Comparison of ENCODE assay signal across 8 cellular contexts in genomic region chr9:89661956-89662717, GRCh38. TPM values are rescaled to one million over a fixed set of nuclear protein-coding genes. Genes with fewer than 3 reads are reported as not detected.
DNase-seq lines count a peak whose midpoint lies in the region; ATAC-seq and TF ChIP-seq lines count a peak whose summit lies in the region.

No MANE protein-coding gene starts in this region.

- H3K27me3 Mint-ChIP-seq in activated T-cell treated with anti-CD3 and anti-CD28 coated beads, Interleukin-2, amount 50 U/mL, for 24 hours: peaks cover 18% of the 10 kb centered on the region

- WGBS in heart left ventricle, 4 donors: 15 to 39% (median 33%) methylated on average over 12 to 21 of the region's 21 CpGs

- intact Hi-C loops in heart left ventricle (cut with DNase I): loop anchor here in 5 of 10 donors (2.0 to 10.0 kb wide), 4 partner anchors 35 to 77 kb away; partner anchors contain the start of gene GADD45G (in 5 of the 5)

- TF ChIP-seq POLR2A in heart left ventricle (IDR thresholded peaks at IDR 0.05): no peak

- in situ Hi-C loops in astrocyte of the cerebellum (cut with HindIII; ENCODE audit: low sequenced_read_pairs): no loop called here

- H3K27ac Mint-ChIP-seq in activated T-cell treated with anti-CD3 and anti-CD28 coated beads, Interleukin-2, amount 50 U/mL, for 24 hours: no peak overlapping the region

- peak; percentile 95 to 98 (median 97) for ATAC-seq in heart left ventricle

- H3K36me3 ChIP-seq in heart left ventricle: no peaks in the 10 kb centered on the region
- H3K36me3 ChIP-seq in osteoblast (ENCODE audit: insufficient read depth, low read length): no peaks in the 10 kb centered on the region

- H3K4me3 ChIP-seq in astrocyte of the cerebellum (ENCODE audit: low read depth, low read length) (peak overlapping the region; percentile 26), heart left ventricle (peak overlapping the region in 10 of 12 donors; percentile 15 to 53 (median 44)), osteoblast (ENCODE audit: insufficient read depth, low read length) (no peak overlapping the region)

- peak overlapping the region; percentile 2 to 83 (median 77) for H3K27ac ChIP-seq in heart left ventricle
- no peak overlapping the region for H3K27ac ChIP-seq in osteoblast (ENCODE audit: low read depth, low read length)

- no peaks in the 10 kb centered on the region for H3K79me2 ChIP-seq in osteoblast (ENCODE audit: insufficient read depth, low read length)

- no peak overlapping the region for H3K4me2 ChIP-seq in osteoblast (ENCODE audit: insufficient read depth, low read length)

- peaks cover 5% of the 10 kb centered on the region for H3K4me1 Mint-ChIP-seq in activated T-cell treated with anti-CD3 and anti-CD28 coated beads, Interleukin-2, amount 50 U/mL, for 24 hours (ENCODE audit: low read depth)

- no peaks in the 10 kb centered on the region for H3K27me3 ChIP-seq in heart left ventricle
- no peaks in the 10 kb centered on the region for H3K27me3 ChIP-seq in osteoblast (ENCODE audit: insufficient read depth, low read length)

- H3K4me3 Mint-ChIP-seq in activated T-cell treated with anti-CD3 and anti-CD28 coated beads, Interleukin-2, amount 50 U/mL, for 24 hours: no peak overlapping the region

- DNase-seq in DMS 273 (lab: John Stamatoyannopoulos, UW; ENCODE audit: unreplicated experiment) (peak; percentile 98), NCI-H2107 treated with DMSO at 0.1 percent for 48 hours (lab: John Stamatoyannopoulos, UW; ENCODE audit: unreplicated experiment) (peak; percentile 96), astrocyte of the cerebellum (ENCODE audit: low read depth) (peak; percentile 89), heart left ventricle (peak; percentile 98 to 99 (median 98)), osteoblast (ENCODE audit: insufficient read length, low spot score, missing footprints) (peak; percentile 89), activated gamma-delta T cell (lab: John Stamatoyannopoulos, UW) (no peak)
- DNase-seq in stimulated activated CD4-positive, alpha-beta T cell treated with anti-CD3 and anti-CD28 coated beads, Interleukin-4, amount 100 ng/mL, for 24 hours: no peak
- no peak for DNase-seq in activated T-cell treated with anti-CD3 and anti-CD28 coated beads, Interleukin-2, amount 50 U/mL, for 24 hours

- no peak for TF ChIP-seq CTCF in astrocyte of the cerebellum (IDR thresholded peaks at IDR 0.05; ENCODE audit: low read depth, low read length, missing control alignments)
- no peak for TF ChIP-seq CTCF in heart left ventricle (IDR thresholded peaks at IDR 0.05)
- TF ChIP-seq CTCF in osteoblast (IDR thresholded peaks at IDR 0.05; ENCODE audit: extremely low read depth, low read depth, low read length): no peak

- peak overlapping the region; percentile 65 for H2AFZ ChIP-seq in osteoblast (ENCODE audit: low read length)

- H3K36me3 Mint-ChIP-seq in activated T-cell treated with anti-CD3 and anti-CD28 coated beads, Interleukin-2, amount 50 U/mL, for 24 hours (ENCODE audit: low read depth): no peaks in the 10 kb centered on the region

- H4K20me1 ChIP-seq in osteoblast (ENCODE audit: insufficient read depth, low read length): no peaks in the 10 kb centered on the region

- H3K9me3 Mint-ChIP-seq in activated T-cell treated with anti-CD3 and anti-CD28 coated beads, Interleukin-2, amount 50 U/mL, for 24 hours: no peaks in the 10 kb centered on the region

- no peaks in the 10 kb centered on the region for H3K9me3 ChIP-seq in heart left ventricle
- H3K9me3 ChIP-seq in osteoblast (ENCODE audit: low read depth, low read length): no peaks in the 10 kb centered on the region

- H3K4me1 ChIP-seq in heart left ventricle: peaks cover 5 to 41% (median 18%) of the 10 kb centered on the region in 12 donors
- no peaks in the 10 kb centered on the region for H3K4me1 ChIP-seq in osteoblast (ENCODE audit: insufficient read depth, low read length)

RNA-seq across cellular contexts. Expression of gene GADD45G, which starts 57.3 kb away (rescaled TPM):
- total RNA-seq in heart left ventricle (10 to 100 TPM in 8 of 9 donors, 1 to 10 TPM in 1; 9.9 to 45.5 (median 13.2) TPM), osteoblast (under 0.01 and 0.88 TPM in 2 replicates)
- polyA plus RNA-seq in heart left ventricle: 100 to 1,000 TPM in 1 of 2 donors, 10 to 100 TPM in 1; 37.3 to 118 TPM

Comparison
In these comparisons a context has a peak if more than half of its experiments do, and no peak if none do; other contexts are left out.
1. DNase-seq: peak in DMS 273 (single experiment), NCI-H2107 treated with DMSO at 0.1 percent for 48 hours (single experiment), astrocyte of the cerebellum (single experiment), heart left ventricle (5 of 5) and osteoblast (single experiment); none in stimulated activated CD4-positive, alpha-beta T cell treated with anti-CD3 and anti-CD28 coated beads, Interleukin-4, amount 100 ng/mL, for 24 hours (single experiment), activated T-cell treated with anti-CD3 and anti-CD28 coated beads, Interleukin-2, amount 50 U/mL, for 24 hours (single experiment) and activated gamma-delta T cell (single experiment).